Comparison of ENCODE assay signal across 14 cellular contexts in the genomic region with DNA sequence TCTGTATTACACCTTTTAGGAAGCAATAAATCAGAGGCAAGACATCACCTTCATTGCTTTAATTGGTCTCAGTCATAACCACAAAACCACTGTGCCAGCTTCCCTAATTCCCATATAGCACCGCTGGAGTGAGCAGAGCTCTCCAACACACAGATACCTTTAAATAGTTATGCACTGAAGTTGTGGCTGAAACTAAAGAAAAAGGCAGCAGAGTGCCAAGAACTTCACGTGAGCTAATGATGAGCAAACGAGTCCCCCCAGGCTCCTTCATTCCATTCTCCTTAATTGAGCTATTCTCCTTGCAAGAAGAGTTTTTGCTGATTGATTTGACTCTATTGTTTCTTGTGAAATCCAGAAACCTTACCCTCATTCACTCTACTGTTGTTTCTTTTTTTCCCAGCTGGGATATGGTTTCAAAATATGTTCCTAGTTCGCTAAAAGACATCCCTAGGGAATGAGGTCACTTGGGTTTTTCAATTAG.
DNase-seq lines count a peak whose midpoint lies in the region; TF ChIP-seq lines count a peak whose summit lies in the region.
"Had no signal": no experiment of that assay in that cellular context is flagged by ENCODE, and none has a peak within 500 bp of the region (broad histone marks: within the 10 kb centered on the region; RNA-seq: fewer than 3 reads in every experiment).

No MANE protein-coding gene starts in this region.

- H3K9me3 Mint-ChIP-seq in T-helper 2 cell treated with Interferon-gamma antibody and Interleukin-4, amounts not matched to agents 5 μg/mL and 100 μg/mL, for 36 hours, result no peaks in the 10 kb centered on the region
- H3K9me3 Mint-ChIP-seq: natural killer cell treated with Interleukin-12 subunit alpha and Interleukin-12 subunit beta and Interleukin-15 and Interleukin-18, amount 100 ng/mL, for 72 hours had no signal

- no peaks in the 10 kb centered on the region for H4K20me1 ChIP-seq in osteoblast (ENCODE audit: insufficient read depth, low read length)

- no peaks in the 10 kb centered on the region for H3K27me3 Mint-ChIP-seq in T-helper 2 cell treated with Interferon-gamma antibody and Interleukin-4, amounts not matched to agents 5 μg/mL and 100 μg/mL, for 36 hours (ENCODE audit: low read depth)
- H3K27me3 Mint-ChIP-seq: natural killer cell treated with Interleukin-12 subunit alpha and Interleukin-12 subunit beta and Interleukin-15 and Interleukin-18, amount 100 ng/mL, for 72 hours had no signal

- H3K27ac ChIP-seq in RWPE1, result peak overlapping the region; percentile 90
- H3K27ac ChIP-seq in esophagus muscularis mucosa (replicated peaks in 1 of 4), result peak overlapping the region; percentile 26 to 65 (median 30)
- H3K27ac ChIP-seq in osteoblast (ENCODE audit: low read depth, low read length), result peak overlapping the region; percentile 26
- H3K27ac ChIP-seq: HL-60 had no signal

- 14% methylated on average over 4 of the region's 4 CpGs for WGBS in esophagus muscularis mucosa

- H3K27me3 ChIP-seq in esophagus muscularis mucosa (no peaks in the 10 kb centered on the region), osteoblast (ENCODE audit: insufficient read depth, low read length) (peaks cover 16% of the 10 kb centered on the region)
- H3K27me3 ChIP-seq: adrenal gland, vagina had no signal

- H2AFZ ChIP-seq in osteoblast (ENCODE audit: low read length), result no peak overlapping the region

- H3K27ac Mint-ChIP-seq in T-helper 2 cell treated with Interferon-gamma antibody and Interleukin-4, amounts not matched to agents 5 μg/mL and 100 μg/mL, for 36 hours, result no peak overlapping the region
- H3K27ac Mint-ChIP-seq: natural killer cell treated with Interleukin-12 subunit alpha and Interleukin-12 subunit beta and Interleukin-15 and Interleukin-18, amount 100 ng/mL, for 72 hours had no signal

- DNase-seq in ELR (ENCODE audit: low read depth) (peak; percentile 47), RWPE1 (ENCODE audit: low spot score) (peak; percentile 96), esophagus muscularis mucosa (ENCODE audit: extremely low spot score) (no peak), osteoblast (ENCODE audit: insufficient read length, low spot score, missing footprints) (no peak), NCI-H146 (lab: John Stamatoyannopoulos, UW) (no peak), LoVo (ENCODE audit: low spot score) (no peak)
- DNase-seq in activated CD4-positive, alpha-beta T cell treated with anti-CD3 and anti-CD28 coated beads for 1 hour, result no peak
- no peak for DNase-seq in T-helper 2 cell treated with Interferon-gamma antibody and Interleukin-4, amounts not matched to agents 5 μg/mL and 100 μg/mL, for 36 hours (ENCODE audit: low spot score)
- DNase-seq: activated CD4-positive, alpha-beta T cell treated with anti-CD3 and anti-CD28 coated beads, Interleukin-2, amount 50 U/mL, for 4 hours; adrenal gland; NCI-H2029 had no signal

- no peaks in the 10 kb centered on the region for H3K79me2 ChIP-seq in osteoblast (ENCODE audit: insufficient read depth, low read length)

- intact Hi-C loops in esophagus muscularis mucosa (cut with DNase I), result no loop called here

- no peak for TF ChIP-seq EP300 in esophagus muscularis mucosa (IDR thresholded peaks at IDR 0.05)

- POLR2A ChIA-PET in RWPE1 (lab: Yijun Ruan, JAX; ENCODE audit: low non-redundant PET), result no interaction called here

- H3K4me1 ChIP-seq in esophagus muscularis mucosa (peaks cover 20 to 31% (median 31%) of the 10 kb centered on the region in 4 donors), osteoblast (ENCODE audit: insufficient read depth, low read length) (peaks cover 29% of the 10 kb centered on the region)

- H3K4me1 Mint-ChIP-seq in T-helper 2 cell treated with Interferon-gamma antibody and Interleukin-4, amounts not matched to agents 5 μg/mL and 100 μg/mL, for 36 hours (ENCODE audit: low read depth), result no peaks in the 10 kb centered on the region

- H3K36me3 Mint-ChIP-seq in T-helper 2 cell treated with Interferon-gamma antibody and Interleukin-4, amounts not matched to agents 5 μg/mL and 100 μg/mL, for 36 hours (ENCODE audit: low read depth), result no peaks in the 10 kb centered on the region
- H3K36me3 Mint-ChIP-seq: natural killer cell treated with Interleukin-12 subunit alpha and Interleukin-12 subunit beta and Interleukin-15 and Interleukin-18, amount 100 ng/mL, for 72 hours had no signal

- no peak overlapping the region for H3K4me3 Mint-ChIP-seq in T-helper 2 cell treated with Interferon-gamma antibody and Interleukin-4, amounts not matched to agents 5 μg/mL and 100 μg/mL, for 36 hours
- H3K4me3 Mint-ChIP-seq: natural killer cell treated with Interleukin-12 subunit alpha and Interleukin-12 subunit beta and Interleukin-15 and Interleukin-18, amount 100 ng/mL, for 72 hours had no signal

- no peak for TF ChIP-seq CTCF in RWPE1 (conservative IDR thresholded peaks at IDR 0.05; ENCODE audit: low read depth)
- TF ChIP-seq CTCF in esophagus muscularis mucosa (IDR thresholded peaks at IDR 0.05), result no peak
- no peak for TF ChIP-seq CTCF in osteoblast (IDR thresholded peaks at IDR 0.05; ENCODE audit: extremely low read depth, low read depth, low read length)

- peak overlapping the region; percentile 52 for H3K4me2 ChIP-seq in osteoblast (ENCODE audit: insufficient read depth, low read length)

- H3K36me3 ChIP-seq in esophagus muscularis mucosa (no peaks in the 10 kb centered on the region), osteoblast (ENCODE audit: insufficient read depth, low read length) (no peaks in the 10 kb centered on the region)
- H3K36me3 ChIP-seq: adrenal gland, vagina had no signal

- CTCF ChIA-PET in RWPE1 (lab: Yijun Ruan, JAX), result interaction anchor here (0.6 to 0.7 kb wide), 2 partner anchors 60 to 1711 kb away, joined by 3 read pairs; no protein-coding TSS in a partner anchor

- no peak for TF ChIP-seq POLR2A in esophagus muscularis mucosa (IDR thresholded peaks at IDR 0.05; ENCODE audit: low read depth)

- H3K9me3 ChIP-seq in esophagus muscularis mucosa (no peaks in the 10 kb centered on the region), osteoblast (ENCODE audit: low read depth, low read length) (no peaks in the 10 kb centered on the region)
- H3K9me3 ChIP-seq: adrenal gland, vagina had no signal

- no peak overlapping the region for H3K4me3 ChIP-seq in esophagus muscularis mucosa
- H3K4me3 ChIP-seq in osteoblast (ENCODE audit: insufficient read depth, low read length), result no peak overlapping the region
- H3K4me3 ChIP-seq: adrenal gland, vagina had no signal

Comparison
In these comparisons a context has a peak if more than half of its experiments do, and no peak if none do; other contexts are left out.
1. DNase-seq: peak in ELR (single experiment) and RWPE1 (single experiment); none in esophagus muscularis mucosa (single experiment), osteoblast (single experiment), activated CD4-positive, alpha-beta T cell treated with anti-CD3 and anti-CD28 coated beads for 1 hour (single experiment), NCI-H146 (single experiment), LoVo (single experiment) and T-helper 2 cell treated with Interferon-gamma antibody and Interleukin-4, amounts not matched to agents 5 μg/mL and 100 μg/mL, for 36 hours (single experiment).
2. H3K27ac ChIP-seq: peak in every context shown above with its lines; median percentile 90 in RWPE1; 30 in esophagus muscularis mucosa; 26 in osteoblast.